ENCODE assay signal across 12 cellular contexts in genomic region chr18:69002233-69002632, GRCh38.
A peak's percentile ranks its signal among the peaks of the same experiment; 100 is the strongest.
DNase-seq lines count a peak whose midpoint lies in the region; ATAC-seq and TF ChIP-seq lines count a peak whose summit lies in the region.
"Had no signal": no experiment of that assay in that cellular context is flagged by ENCODE, and none has a peak within 500 bp of the region (broad histone marks: within the 10 kb centered on the region; RNA-seq: fewer than 3 reads in every experiment).

No MANE protein-coding gene starts in this region.

- H3K4me3 ChIP-seq in BJ (ENCODE audit: low read depth, low read length) (no peak overlapping the region), GM23338 (no peak overlapping the region), fibroblast of villous mesenchyme (ENCODE audit: low read depth, low read length) (no peak overlapping the region)
- H3K4me3 ChIP-seq: prostate gland had no signal

- no peaks in the 10 kb centered on the region for H3K27me3 Mint-ChIP-seq in GM23338 (ENCODE audit: insufficient read depth, low read depth, poor library complexity)

- no peak overlapping the region for H3K27ac ChIP-seq in GM23338 (ENCODE audit: low read depth)
- H3K27ac ChIP-seq: prostate gland had no signal

- H3K36me3 ChIP-seq in BJ (ENCODE audit: control insufficient read depth, insufficient read depth, low read length), result no peaks in the 10 kb centered on the region
- no peaks in the 10 kb centered on the region for H3K36me3 ChIP-seq in GM23338 (ENCODE audit: insufficient read depth)
- H3K36me3 ChIP-seq: prostate gland had no signal

- H3K9me2 ChIP-seq in GM23338 (ENCODE audit: insufficient read depth), result no peaks in the 10 kb centered on the region

- CTCF ChIA-PET in BJ (lab: Yijun Ruan, JAX), result no interaction called here

- no peaks in the 10 kb centered on the region for H4K20me1 ChIP-seq in GM23338 (replicated peaks; ENCODE audit: insufficient read depth)

- H3K27me3 ChIP-seq in BJ (ENCODE audit: control insufficient read depth, insufficient read depth, low read length) (no peaks in the 10 kb centered on the region), GM23338 (ENCODE audit: insufficient read depth) (no peaks in the 10 kb centered on the region)

- H3K79me2 ChIP-seq in GM23338 (replicated peaks; ENCODE audit: insufficient read depth), result no peaks in the 10 kb centered on the region

- POLR2A ChIA-PET in BJ (lab: Charles Lee), result no interaction called here

- no peak overlapping the region for H3K27ac Mint-ChIP-seq in GM23338

- H3K36me3 Mint-ChIP-seq in GM23338 (ENCODE audit: low read depth), result no peaks in the 10 kb centered on the region

- TF ChIP-seq CTCF in BJ (IDR thresholded peaks at IDR 0.05; ENCODE audit: insufficient read depth, low read depth, low read length) (peak; percentile 14; the same call in 1 of the 2 replicates), GM23338 (conservative IDR thresholded peaks at IDR 0.05; ENCODE audit: low read depth in 2 of 2) (peak; percentile 58 to 71), fibroblast of villous mesenchyme (IDR thresholded peaks at IDR 0.05; ENCODE audit: insufficient read depth, low read depth, low read length) (peak; percentile 30)

- no peaks in the 10 kb centered on the region for H3K4me1 Mint-ChIP-seq in GM23338

- no peaks in the 10 kb centered on the region for H3F3A ChIP-seq in GM23338 (replicated peaks; ENCODE audit: low read depth)

- H3K4me2 ChIP-seq in GM23338, result no peak overlapping the region

- DNase-seq in BJ (ENCODE audit: low read depth), result no peak
- DNase-seq in GM23338 (ENCODE audit: low spot score), result peak; percentile 64
- peak; percentile 51 for DNase-seq in OCI-M1 (lab: John Stamatoyannopoulos, UW)
- no peak for DNase-seq in fibroblast of villous mesenchyme (ENCODE audit: low read depth)
- no peak for DNase-seq in NCI-H187 treated with DMSO at 0.1 percent for 48 hours (lab: John Stamatoyannopoulos, UW)
- DNase-seq: aorta; DMS79 treated with DMSO at 0.1 percent for 48 hours; stimulated activated naive CD8-positive, alpha-beta T cell treated with anti-CD3 and anti-CD28 coated beads, Interleukin-15, Interleukin-2, amounts not matched to agents 100 U/mL and 50 U/mL, for 24 hours had no signal

- no peak overlapping the region for H3K4me3 Mint-ChIP-seq in GM23338

- H3K9me3 Mint-ChIP-seq in GM23338, result no peaks in the 10 kb centered on the region

- no peaks in the 10 kb centered on the region for H3K4me1 ChIP-seq in GM23338 (ENCODE audit: insufficient read depth)
- H3K4me1 ChIP-seq: prostate gland had no signal

- ATAC-seq in GM23338 (peak; percentile 69), HG02938 (IDR thresholded peaks at IDR 0.05; ENCODE audit: unreplicated experiment) (no peak), HG02870 (IDR thresholded peaks at IDR 0.05; ENCODE audit: unreplicated experiment) (no peak), GM19023 (IDR thresholded peaks at IDR 0.05; ENCODE audit: unreplicated experiment) (no peak)
- ATAC-seq: stimulated activated naive CD8-positive, alpha-beta T cell treated with anti-CD3 and anti-CD28 coated beads, Interleukin-15, Interleukin-2, amounts not matched to agents 100 U/mL and 50 U/mL, for 24 hours had no signal

- H2AFZ ChIP-seq in GM23338, result no peak overlapping the region

TF ChIP-seq in GM23338, 12 proteins besides CTCF, POLR2A, EP300 and RAD21 (continues in another document):
- TF ChIP-seq CREB1 (CRISPR knock-in tag; IDR thresholded peaks at IDR 0.05; ENCODE audit: low read depth), result no peak
- TF ChIP-seq ETS1 (IDR thresholded peaks at IDR 0.05), result no peak
- TF ChIP-seq ZNF114 (CRISPR knock-in tag; IDR thresholded peaks at IDR 0.05), result no peak
- TF ChIP-seq JUNB (IDR thresholded peaks at IDR 0.05; ENCODE audit: unreplicated experiment), result no peak
- TF ChIP-seq POLR2AphosphoS5 (IDR thresholded peaks at IDR 0.05; ENCODE audit: low read depth), result no peak
- no peak for TF ChIP-seq EZH2phosphoT487 (IDR thresholded peaks at IDR 0.05; ENCODE audit: unreplicated experiment)
- no peak for TF ChIP-seq NANOG (IDR thresholded peaks at IDR 0.05; ENCODE audit: borderline replicate concordance)
- no peak for TF ChIP-seq ZNF331 (CRISPR knock-in tag; IDR thresholded peaks at IDR 0.05; ENCODE audit: low read depth)
- TF ChIP-seq STAT1 (IDR thresholded peaks at IDR 0.05; ENCODE audit: unreplicated experiment), result no peak
- TF ChIP-seq, protein P1, sequence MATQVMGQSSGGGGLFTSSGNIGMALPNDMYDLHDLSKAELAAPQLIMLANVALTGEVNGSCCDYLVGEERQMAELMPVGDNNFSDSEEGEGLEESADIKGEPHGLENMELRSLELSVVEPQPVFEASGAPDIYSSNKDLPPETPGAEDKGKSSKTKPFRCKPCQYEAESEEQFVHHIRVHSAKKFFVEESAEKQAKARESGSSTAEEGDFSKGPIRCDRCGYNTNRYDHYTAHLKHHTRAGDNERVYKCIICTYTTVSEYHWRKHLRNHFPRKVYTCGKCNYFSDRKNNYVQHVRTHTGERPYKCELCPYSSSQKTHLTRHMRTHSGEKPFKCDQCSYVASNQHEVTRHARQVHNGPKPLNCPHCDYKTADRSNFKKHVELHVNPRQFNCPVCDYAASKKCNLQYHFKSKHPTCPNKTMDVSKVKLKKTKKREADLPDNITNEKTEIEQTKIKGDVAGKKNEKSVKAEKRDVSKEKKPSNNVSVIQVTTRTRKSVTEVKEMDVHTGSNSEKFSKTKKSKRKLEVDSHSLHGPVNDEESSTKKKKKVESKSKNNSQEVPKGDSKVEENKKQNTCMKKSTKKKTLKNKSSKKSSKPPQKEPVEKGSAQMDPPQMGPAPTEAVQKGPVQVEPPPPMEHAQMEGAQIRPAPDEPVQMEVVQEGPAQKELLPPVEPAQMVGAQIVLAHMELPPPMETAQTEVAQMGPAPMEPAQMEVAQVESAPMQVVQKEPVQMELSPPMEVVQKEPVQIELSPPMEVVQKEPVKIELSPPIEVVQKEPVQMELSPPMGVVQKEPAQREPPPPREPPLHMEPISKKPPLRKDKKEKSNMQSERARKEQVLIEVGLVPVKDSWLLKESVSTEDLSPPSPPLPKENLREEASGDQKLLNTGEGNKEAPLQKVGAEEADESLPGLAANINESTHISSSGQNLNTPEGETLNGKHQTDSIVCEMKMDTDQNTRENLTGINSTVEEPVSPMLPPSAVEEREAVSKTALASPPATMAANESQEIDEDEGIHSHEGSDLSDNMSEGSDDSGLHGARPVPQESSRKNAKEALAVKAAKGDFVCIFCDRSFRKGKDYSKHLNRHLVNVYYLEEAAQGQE (IDR thresholded peaks at IDR 0.05; ENCODE audit: unreplicated experiment), result no peak

Comparison
In these comparisons a context has a peak if more than half of its experiments do, and no peak if none do; other contexts are left out.
1. DNase-seq: peak in GM23338 (single experiment) and OCI-M1 (single experiment); none in BJ (single experiment), fibroblast of villous mesenchyme (single experiment) and NCI-H187 treated with DMSO at 0.1 percent for 48 hours (single experiment).
2. CTCF ChIP-seq: peak in every context shown above with its lines; median percentile 64 in GM23338; 30 in fibroblast of villous mesenchyme; 14 in BJ.